8 cellular contexts compared by ENCODE assay signal in genomic region chr17:19727466-19728113, GRCh38. TPM values are rescaled to one million over a fixed set of nuclear protein-coding genes. Genes with fewer than 3 reads are reported as not detected.
DNase-seq lines count a peak whose midpoint lies in the region; ATAC-seq and TF ChIP-seq lines count a peak whose summit lies in the region.

No MANE protein-coding gene starts in this region.

- CTCF ChIA-PET in mammary epithelial cell (lab: Charles Lee; ENCODE audit: low non-redundant PET), result interaction anchor here (1.0 to 1.1 kb wide), 2 partner anchors 9 to 26 kb away, joined by 4 to 5 read pairs; no protein-coding TSS in a partner anchor

- H4K20me1 ChIP-seq in mammary epithelial cell (ENCODE audit: insufficient read depth, low read length), result no peaks in the 10 kb centered on the region

- H3K27me3 ChIP-seq in mammary epithelial cell (ENCODE audit: insufficient read depth, low read length) (no peaks in the 10 kb centered on the region), layer of hippocampus (ENCODE audit: control insufficient read depth, insufficient read depth, low read length) (no peaks in the 10 kb centered on the region)

- no peak overlapping the region for H3K9ac ChIP-seq in mammary epithelial cell (ENCODE audit: insufficient read depth, low read length)

- intact Hi-C loops in mammary epithelial cell (cut with micrococcal nuclease), result no loop called here

- DNase-seq in LNCaP clone FGC (ENCODE audit: low read depth) (peak; percentile 63), mammary epithelial cell (peak; percentile 80), substantia nigra (lab: John Stamatoyannopoulos, UW) (peak in 47 of 49 donors; percentile 25 to 90 (median 68)), NOMO-1 (lab: John Stamatoyannopoulos, UW; ENCODE audit: unreplicated experiment in 2 of 2) (no peak)
- DNase-seq in stimulated activated naive CD4-positive, alpha-beta T cell treated with Interleukin-2 at 50 U/mL for 16 hours (lab: John Stamatoyannopoulos, UW), result no peak

- H3K4me1 ChIP-seq in mammary epithelial cell (ENCODE audit: insufficient read depth, low read length), result peaks cover 37% of the 10 kb centered on the region

- TF ChIP-seq CTCF in LNCaP clone FGC (IDR thresholded peaks at IDR 0.05; ENCODE audit: control insufficient read depth, extremely low read depth, insufficient read depth), result no peak
- no peak for TF ChIP-seq CTCF in mammary epithelial cell (conservative IDR thresholded peaks at IDR 0.05 in 1 of 2, IDR thresholded peaks at IDR 0.05 in 1 of 2; ENCODE audit: extremely low read depth in 1 of 2, insufficient read depth in 1 of 2, low read depth in 1 of 2, low read length in 2 of 2)

- H3K4me2 ChIP-seq in mammary epithelial cell (ENCODE audit: insufficient read depth, low read depth, low read length), result peak overlapping the region; percentile 36

- H3K9me3 ChIP-seq in mammary epithelial cell (replicated peaks; ENCODE audit: insufficient read depth, low read length), result no peaks in the 10 kb centered on the region

- no peaks in the 10 kb centered on the region for H3K79me2 ChIP-seq in mammary epithelial cell (ENCODE audit: insufficient read depth, low read length)

- in situ Hi-C loops in mammary epithelial cell (cut with MboI; ENCODE audit: low sequenced_read_pairs in 2 of 2), result no loop called here

- peak overlapping the region; percentile 75 for H2AFZ ChIP-seq in mammary epithelial cell (ENCODE audit: low read depth, low read length)

- H3K27ac ChIP-seq in mammary epithelial cell (ENCODE audit: insufficient read depth, low read depth, low read length) (peak overlapping the region; percentile 60), layer of hippocampus (ENCODE audit: low read depth, low read length) (peak overlapping the region; percentile 99), substantia nigra (ENCODE audit: low read depth, low read length, poor library complexity, severe bottlenecking) (peak overlapping the region; percentile 100)

- H3K4me3 ChIP-seq in LNCaP clone FGC (ENCODE audit: low read depth, low read length) (no peak overlapping the region), mammary epithelial cell (replicated peaks in 1 of 3; ENCODE audit: insufficient read depth in 1 of 3, low read depth in 2 of 3, low read length in 3 of 3) (no peak overlapping the region)

- WGBS in mammary epithelial cell (ENCODE audit: low coverage, missing lambda C conversion rate), result 18% methylated on average over 3 of the region's 4 CpGs

- no peak for ATAC-seq in HG02678 (IDR thresholded peaks at IDR 0.05; ENCODE audit: unreplicated experiment)
- no peak for ATAC-seq in GM18519 (IDR thresholded peaks at IDR 0.05; ENCODE audit: low FRiP score, unreplicated experiment)

- dilution Hi-C loops in mammary epithelial cell (cut with HindIII; ENCODE audit: low sequenced_read_pairs), result no loop called here

- H3K36me3 ChIP-seq in mammary epithelial cell (ENCODE audit: insufficient read depth, low read length), result no peaks in the 10 kb centered on the region

- no TSS peak for BruUV-seq in mammary epithelial cell (replicated peaks; lab: Mats Ljungman, UMichigan)

RNA-seq across cellular contexts. Expression of gene SLC47A2, which starts 11.2 kb away (rescaled TPM):
- total RNA-seq in mammary epithelial cell, result 1 to 10 TPM; 1.5 to 9.5 TPM
- polyA plus RNA-seq in mammary epithelial cell, result 0.60 TPM
- 3.0 TPM for polyA minus RNA-seq in mammary epithelial cell

RNA-seq across cellular contexts. Expression of gene ALDH3A1, which starts 20.5 kb away (rescaled TPM):
- 10 to 100 TPM in 1 of 2 donors, under 1 TPM in 1; 0.49 to 21.8 TPM for total RNA-seq in mammary epithelial cell
- polyA plus RNA-seq in mammary epithelial cell, result 6.9 TPM
- 16.7 TPM for polyA minus RNA-seq in mammary epithelial cell

Comparison
In these comparisons a context has a peak if more than half of its experiments do, and no peak if none do; other contexts are left out.
1. DNase-seq: peak in LNCaP clone FGC (single experiment), mammary epithelial cell (single experiment) and substantia nigra (47 of 49); none in NOMO-1 (0 of 2) and stimulated activated naive CD4-positive, alpha-beta T cell treated with Interleukin-2 at 50 U/mL for 16 hours (single experiment).
2. Peak in every context shown above with its lines, with median percentiles within 50 percentile points of each other: H3K27ac ChIP-seq.